In genomic region chr9:124881138-124881743, GRCh38 we compare ENCODE assay signal across 17 cellular contexts. TPM values are rescaled to one million over a fixed set of nuclear protein-coding genes. Genes with fewer than 3 reads are reported as not detected.
A peak's percentile ranks its signal among the peaks of the same experiment; 100 is the strongest.
DNase-seq lines count a peak whose midpoint lies in the region; ATAC-seq, FAIRE-seq and TF ChIP-seq lines count a peak whose summit lies in the region.
"Had no signal": no experiment of that assay in that cellular context is flagged by ENCODE, and none has a peak within 500 bp of the region (broad histone marks: within the 10 kb centered on the region; RNA-seq: fewer than 3 reads in every experiment).

No MANE protein-coding gene starts in this region.

- H3K4me3 ChIP-seq in CD4-positive, CD25-positive, alpha-beta regulatory T cell (ENCODE audit: low read depth, low read length) = no peak overlapping the region
- H3K4me3 ChIP-seq in HUES64 (ENCODE audit: low read length) (no peak overlapping the region), spleen (no peak overlapping the region), uterus (no peak overlapping the region)
- H3K4me3 ChIP-seq: PC-9 had no signal

- no peaks in the 10 kb centered on the region for H3K27me3 ChIP-seq in CD4-positive, CD25-positive, alpha-beta regulatory T cell (ENCODE audit: control insufficient read depth, insufficient read depth, low read length)
- H3K27me3 ChIP-seq in HUES64 (ENCODE audit: insufficient read depth, low read length) (no peaks in the 10 kb centered on the region), spleen (replicated peaks in 1 of 7) (no peaks in the 10 kb centered on the region), uterus (no peaks in the 10 kb centered on the region)

- no peak for FAIRE-seq in frontal cortex (lab: Jason Lieb, UNC)
- FAIRE-seq: G401.6 had no signal

- no peak overlapping the region for H3K9ac ChIP-seq in HUES64 (ENCODE audit: low read depth, low read length)

- H3K4me1 ChIP-seq in CD4-positive, CD25-positive, alpha-beta regulatory T cell (ENCODE audit: control insufficient read depth, insufficient read depth, low read length, poor library complexity, severe bottlenecking) = peaks cover 5% of the 10 kb centered on the region
- H3K4me1 ChIP-seq in HUES64 (ENCODE audit: insufficient read depth, low read length) (peaks cover 30% of the 10 kb centered on the region), spleen (peaks cover 0 to 29% (median 6%) of the 10 kb centered on the region in 6 donors), uterus (no peaks in the 10 kb centered on the region)

- H3K36me3 Mint-ChIP-seq in CD4-positive, CD25-positive, alpha-beta regulatory T cell = peaks cover 35% of the 10 kb centered on the region

- no peaks in the 10 kb centered on the region for H3K9me3 Mint-ChIP-seq in CD4-positive, CD25-positive, alpha-beta regulatory T cell

- H3K27me3 Mint-ChIP-seq in CD4-positive, CD25-positive, alpha-beta regulatory T cell = no peaks in the 10 kb centered on the region

- intact Hi-C loops in spleen (cut with DNase I; ENCODE audit: low total_unique reads) = no loop called here
- intact Hi-C loops in uterus (cut with DNase I; ENCODE audit: low total_unique reads) = no loop called here

- ATAC-seq in CD4-positive, CD25-positive, alpha-beta regulatory T cell (ENCODE audit: low read depth in 2 of 2) = no peak
- no peak for ATAC-seq in GM18502 (IDR thresholded peaks at IDR 0.05; ENCODE audit: poor library complexity, unreplicated experiment)
- ATAC-seq: HCT116 had no signal

- H3K4me1 Mint-ChIP-seq in CD4-positive, CD25-positive, alpha-beta regulatory T cell = peaks cover 0 to 18% (median 3%) of the 10 kb centered on the region in 4 donors

- no peak for TF ChIP-seq POLR2A in spleen (IDR thresholded peaks at IDR 0.05)
- TF ChIP-seq POLR2A in uterus (IDR thresholded peaks at IDR 0.05) = no peak

- no peak overlapping the region for H3K27ac ChIP-seq in CD4-positive, CD25-positive, alpha-beta regulatory T cell (ENCODE audit: insufficient read depth, low read length, poor library complexity, severe bottlenecking)
- H3K27ac ChIP-seq in HUES64 (ENCODE audit: low read depth, low read length) (peak overlapping the region; percentile 41; the same call in 1 of the 2 replicates), cingulate gyrus (ENCODE audit: low read depth, low read length) (peak overlapping the region; percentile 4), spleen (peak overlapping the region in 1 of 8 donors; percentile 57), uterus (no peak overlapping the region)
- H3K27ac ChIP-seq: HL-60, PC-9 had no signal

- no peaks in the 10 kb centered on the region for H3K9me3 ChIP-seq in CD4-positive, CD25-positive, alpha-beta regulatory T cell (ENCODE audit: control insufficient read depth in 2 of 2, low read length in 2 of 2)
- no peaks in the 10 kb centered on the region for H3K9me3 ChIP-seq in HUES64 (ENCODE audit: insufficient read depth, low read depth, low read length)
- no peaks in the 10 kb centered on the region for H3K9me3 ChIP-seq in spleen
- H3K9me3 ChIP-seq in uterus = no peaks in the 10 kb centered on the region

- H3K27ac Mint-ChIP-seq in CD4-positive, CD25-positive, alpha-beta regulatory T cell = peak overlapping the region in 2 of 3 donors; percentile 38 to 80

- no peak overlapping the region for H3K4me3 Mint-ChIP-seq in CD4-positive, CD25-positive, alpha-beta regulatory T cell

- peak in 2 of 3 donors; percentile 17 to 53 for DNase-seq in CD4-positive, CD25-positive, alpha-beta regulatory T cell
- peak; percentile 69 for DNase-seq in spleen
- no peak for DNase-seq in frontal cortex (ENCODE audit: low spot score in 2 of 2)
- DNase-seq in uterus = no peak
- DNase-seq: DND-41, NCI-H1417 treated with DMSO at 0.1 percent for 48 hours, NCI-H2029 treated with DMSO at 0.1 percent for 48 hours, NCI-H2171 treated with DMSO at 0.1 percent for 48 hours, NCI-H748 treated with DMSO at 0.1 percent for 48 hours, PC-9 had no signal

- WGBS in HUES64 = 91% methylated on average over 16 of the region's 16 CpGs
- WGBS in spleen, 5 donors = 90 to 94% (median 92%) methylated on average over 16 of the region's 16 CpGs

- TF ChIP-seq CTCF in spleen (IDR thresholded peaks at IDR 0.05 in 8 of 11, conservative IDR thresholded peaks at IDR 0.05 in 3 of 11) (no peak), uterus (IDR thresholded peaks at IDR 0.05) (no peak)

- H3K36me3 ChIP-seq in CD4-positive, CD25-positive, alpha-beta regulatory T cell (ENCODE audit: control insufficient read depth, insufficient read depth, low read length) = peaks cover 78% of the 10 kb centered on the region
- peaks cover 32% of the 10 kb centered on the region for H3K36me3 ChIP-seq in HUES64 (ENCODE audit: insufficient read depth, low read length)
- peaks cover 0 to 100% (median 84%) of the 10 kb centered on the region in 6 donors for H3K36me3 ChIP-seq in spleen
- H3K36me3 ChIP-seq in uterus = no peaks in the 10 kb centered on the region

RNA-seq across cellular contexts. Expression of gene ARPC5L, which starts 19.3 kb away (rescaled TPM):
- 48.6 TPM for total RNA-seq in CD4-positive, CD25-positive, alpha-beta regulatory T cell
- polyA plus RNA-seq in CD4-positive, CD25-positive, alpha-beta regulatory T cell = 10 to 100 TPM; 60.6 to 63.7 (median 61.7) TPM
- 57.9 TPM for polyA plus RNA-seq in HUES64 (2013, experiment 1 of 2)
- polyA plus RNA-seq in HUES64 (2013, experiment 2 of 2) = 50.6 TPM
- total RNA-seq in spleen (10 to 100 TPM; 33.6 to 50.4 (median 47.3) TPM), frontal cortex (10.6 TPM), uterus (10 to 100 TPM in 1 of 4 donors, 1 to 10 TPM in 3; 1.0 to 18.3 (median 5.6) TPM)
- polyA plus RNA-seq in spleen = 10 to 100 TPM; 48.1 to 75.3 (median 48.9) TPM

RNA-seq across cellular contexts. Expression of gene RPL35, which starts 19.5 kb away (rescaled TPM):
- 1,242 TPM for total RNA-seq in CD4-positive, CD25-positive, alpha-beta regulatory T cell
- polyA plus RNA-seq in CD4-positive, CD25-positive, alpha-beta regulatory T cell = 1,000 to 10,000 TPM; 1,519 to 2,085 (median 1,866) TPM
- polyA plus RNA-seq in HUES64 (2013, experiment 1 of 2) = 2,082 TPM
- polyA plus RNA-seq in HUES64 (2013, experiment 2 of 2) = 2,092 TPM
- total RNA-seq in spleen = 1,000 to 10,000 TPM in 4 of 7 donors, 100 to 1,000 TPM in 3; 873 to 1,139 (median 1,001) TPM
- polyA plus RNA-seq in spleen = 1,000 to 10,000 TPM; 7,414 to 8,208 (median 8,201) TPM
- total RNA-seq in frontal cortex = 884 TPM
- 1,000 to 10,000 TPM in 3 of 4 donors, 100 to 1,000 TPM in 1; 913 to 5,275 (median 2,170) TPM for total RNA-seq in uterus

RNA-seq across cellular contexts. Expression of gene WDR38, which starts 28.0 kb away (rescaled TPM):
- not detected for total RNA-seq in CD4-positive, CD25-positive, alpha-beta regulatory T cell
- polyA plus RNA-seq in CD4-positive, CD25-positive, alpha-beta regulatory T cell = not detected
- polyA plus RNA-seq in HUES64 (2013, experiment 1 of 2) = not detected
- polyA plus RNA-seq in HUES64 (2013, experiment 2 of 2) = not detected
- total RNA-seq in spleen (not detected), frontal cortex (not detected), uterus (1 to 10 TPM in 1 of 4 donors, under 1 TPM in 1, not detected in 2; 0.79 to 1.9 TPM)
- not detected for polyA plus RNA-seq in spleen
- total RNA-seq: NCI-H460, PC-9 had no signal

RNA-seq across cellular contexts. Expression of gene GOLGA1, which starts 59.6 kb away (rescaled TPM):
- total RNA-seq in CD4-positive, CD25-positive, alpha-beta regulatory T cell = 29.1 TPM
- polyA plus RNA-seq in CD4-positive, CD25-positive, alpha-beta regulatory T cell = 1 to 10 TPM; 4.8 to 7.5 (median 6.3) TPM
- 4.6 TPM for polyA plus RNA-seq in HUES64 (2013, experiment 1 of 2)
- polyA plus RNA-seq in HUES64 (2013, experiment 2 of 2) = 5.3 TPM
- total RNA-seq in spleen (10 to 100 TPM; 21.0 to 30.5 (median 24.3) TPM), frontal cortex (14.3 TPM), uterus (10 to 100 TPM in 3 of 4 donors, 1 to 10 TPM in 1; 6.7 to 25.7 (median 15.4) TPM)
- polyA plus RNA-seq in spleen = 1 to 10 TPM; 4.7 to 7.4 (median 6.3) TPM

Comparison
In these comparisons a context has a peak if more than half of its experiments do, and no peak if none do; other contexts are left out.
1. DNase-seq: peak in CD4-positive, CD25-positive, alpha-beta regulatory T cell (2 of 3) and spleen (single experiment); none in frontal cortex (0 of 2) and uterus (0 of 2).
2. H3K27ac ChIP-seq: peak in HUES64 (single experiment) and cingulate gyrus (single experiment); none in CD4-positive, CD25-positive, alpha-beta regulatory T cell (single experiment) and uterus (0 of 2).